In the genomic region with DNA sequence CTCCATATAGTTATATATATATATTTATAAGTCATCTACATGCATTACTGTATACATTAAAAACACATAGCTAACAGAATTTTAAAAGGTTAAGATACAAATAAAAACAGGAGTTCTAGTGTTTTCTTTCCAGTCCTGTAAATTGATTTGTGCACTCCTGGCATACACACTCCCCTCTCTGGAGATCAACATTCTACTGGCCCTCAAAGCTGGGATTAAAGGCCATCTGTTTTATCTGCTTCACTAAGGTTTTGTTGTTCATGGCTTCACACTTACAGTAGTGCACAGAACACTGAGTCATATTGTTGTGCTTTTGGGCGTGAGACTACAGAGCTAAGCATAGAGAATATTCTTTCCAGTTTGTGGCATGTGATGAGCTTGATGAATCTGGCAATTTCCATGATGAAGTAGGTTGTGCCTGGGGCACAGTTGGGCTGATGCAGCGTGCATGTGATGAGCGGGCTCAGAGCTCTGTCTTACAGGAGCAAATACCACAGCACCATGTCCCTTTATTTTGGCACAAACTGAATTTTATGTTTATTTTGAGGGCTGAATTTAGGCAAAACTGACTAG, we compare ENCODE assay signal across 15 cellular contexts.
A peak's percentile ranks its signal among the peaks of the same experiment; 100 is the strongest.
DNase-seq lines count a peak whose midpoint lies in the region; ATAC-seq and TF ChIP-seq lines count a peak whose summit lies in the region.
"Had no signal": no experiment of that assay in that cellular context is flagged by ENCODE, and none has a peak within 500 bp of the region (broad histone marks: within the 10 kb centered on the region; RNA-seq: fewer than 3 reads in every experiment).

No MANE protein-coding gene starts in this region.

- no peak overlapping the region for H3K9ac ChIP-seq in MM.1S (ENCODE audit: low read length)
- H3K9ac ChIP-seq: BLaER1 had no signal

- no peaks in the 10 kb centered on the region for H3K36me3 Mint-ChIP-seq in GM23338 (ENCODE audit: low read depth)
- H3K36me3 Mint-ChIP-seq: CD8-positive, alpha-beta memory T cell had no signal

- H3K27ac ChIP-seq in GM23338 (ENCODE audit: low read depth): no peak overlapping the region
- no peak overlapping the region for H3K27ac ChIP-seq in foreskin keratinocyte
- no peak overlapping the region for H3K27ac ChIP-seq in effector memory CD4-positive, alpha-beta T cell (ENCODE audit: insufficient read depth, low read length, poor library complexity, severe bottlenecking)
- H3K27ac ChIP-seq in MM.1S (ENCODE audit: low read length): no peak overlapping the region
- H3K27ac ChIP-seq: BLaER1, RWPE1, SJCRH30 had no signal

- H3K9me3 ChIP-seq in effector memory CD4-positive, alpha-beta T cell (ENCODE audit: control insufficient read depth, low read length): no peaks in the 10 kb centered on the region
- no peaks in the 10 kb centered on the region for H3K9me3 ChIP-seq in MM.1S (replicated peaks; ENCODE audit: insufficient read depth, low read length)
- H3K9me3 ChIP-seq: BLaER1, SJCRH30 had no signal

- H3K9me3 Mint-ChIP-seq in GM23338: no peaks in the 10 kb centered on the region; the same call in 2 of the 3 replicates
- H3K9me3 Mint-ChIP-seq: H9 had no signal

- H2AFZ ChIP-seq in GM23338 (peak overlapping the region; percentile 66; the same call in 1 of the 2 replicates), MM.1S (ENCODE audit: low read length) (no peak overlapping the region)

- no peaks in the 10 kb centered on the region for H4K20me1 ChIP-seq in GM23338 (replicated peaks; ENCODE audit: insufficient read depth)
- no peaks in the 10 kb centered on the region for H4K20me1 ChIP-seq in MM.1S (ENCODE audit: insufficient read depth, low read length)
- H4K20me1 ChIP-seq: BLaER1 had no signal

- ATAC-seq in GM23338 (no peak), foreskin keratinocyte (peak; percentile 24)

- H3K4me3 Mint-ChIP-seq in GM23338: no peak overlapping the region
- H3K4me3 Mint-ChIP-seq: CD8-positive, alpha-beta memory T cell; H9 had no signal

- H3F3A ChIP-seq in GM23338 (replicated peaks; ENCODE audit: low read depth): no peaks in the 10 kb centered on the region
- H3F3A ChIP-seq in MM.1S (ENCODE audit: insufficient read depth, low read length): no peaks in the 10 kb centered on the region

- H3K27me3 Mint-ChIP-seq in GM23338 (ENCODE audit: insufficient read depth, low read depth, poor library complexity): no peaks in the 10 kb centered on the region
- H3K27me3 Mint-ChIP-seq: CD8-positive, alpha-beta memory T cell had no signal

- DNase-seq in GM23338 (ENCODE audit: low spot score) (no peak), NCI-H82 (lab: John Stamatoyannopoulos, UW) (peak; percentile 88), foreskin keratinocyte (peak; percentile 5 to 36), superior temporal gyrus (ENCODE audit: extremely low spot score) (peak; percentile 28), MM.1S (no peak), NCI-H345 (lab: John Stamatoyannopoulos, UW) (no peak)
- no peak for DNase-seq in effector memory CD4-positive, alpha-beta T cell
- DNase-seq: CD8-positive, alpha-beta memory T cell; H9; NCI-H1694; NCI-H2107; NCI-H526; SJCRH30 had no signal

- no peaks in the 10 kb centered on the region for H3K27me3 ChIP-seq in GM23338 (ENCODE audit: insufficient read depth)
- no peaks in the 10 kb centered on the region for H3K27me3 ChIP-seq in foreskin keratinocyte
- no peaks in the 10 kb centered on the region for H3K27me3 ChIP-seq in effector memory CD4-positive, alpha-beta T cell (replicated peaks; ENCODE audit: control insufficient read depth, insufficient read depth, low read length, poor library complexity, severe bottlenecking)
- H3K27me3 ChIP-seq in MM.1S (replicated peaks; ENCODE audit: insufficient read depth, low read length): no peaks in the 10 kb centered on the region
- H3K27me3 ChIP-seq: BLaER1, SJCRH30 had no signal

- H3K9me2 ChIP-seq in GM23338 (ENCODE audit: insufficient read depth) (no peaks in the 10 kb centered on the region), MM.1S (replicated peaks; ENCODE audit: insufficient read depth, low read length) (no peaks in the 10 kb centered on the region)

- no peaks in the 10 kb centered on the region for H3K4me1 ChIP-seq in GM23338 (ENCODE audit: insufficient read depth)
- no peaks in the 10 kb centered on the region for H3K4me1 ChIP-seq in foreskin keratinocyte
- no peaks in the 10 kb centered on the region for H3K4me1 ChIP-seq in effector memory CD4-positive, alpha-beta T cell (ENCODE audit: control insufficient read depth, insufficient read depth, low read length, poor library complexity, severe bottlenecking)
- H3K4me1 ChIP-seq in MM.1S (ENCODE audit: low read length): no peaks in the 10 kb centered on the region
- H3K4me1 ChIP-seq: BLaER1, SJCRH30 had no signal

- no peak overlapping the region for H3K27ac Mint-ChIP-seq in GM23338
- H3K27ac Mint-ChIP-seq: CD8-positive, alpha-beta memory T cell; H9 had no signal

- TF ChIP-seq CTCF in GM23338 (conservative IDR thresholded peaks at IDR 0.05; ENCODE audit: low read depth in 2 of 2) (no peak), foreskin keratinocyte (conservative IDR thresholded peaks at IDR 0.05) (no peak), MM.1S (IDR thresholded peaks at IDR 0.05; ENCODE audit: low read length) (no peak)

- H3K4me3 ChIP-seq in GM23338 (no peak overlapping the region), MM.1S (ENCODE audit: low read length) (no peak overlapping the region)
- no peak overlapping the region for H3K4me3 ChIP-seq in effector memory CD4-positive, alpha-beta T cell (ENCODE audit: insufficient read depth, low read depth, low read length, poor library complexity, severe bottlenecking)
- H3K4me3 ChIP-seq: BLaER1, SJCRH30 had no signal

- no peaks in the 10 kb centered on the region for H3K79me2 ChIP-seq in GM23338 (replicated peaks; ENCODE audit: insufficient read depth)
- no peaks in the 10 kb centered on the region for H3K79me2 ChIP-seq in MM.1S (ENCODE audit: low read length)

- H3K4me2 ChIP-seq in GM23338 (no peak overlapping the region), MM.1S (ENCODE audit: low read depth, low read length) (no peak overlapping the region)
- H3K4me2 ChIP-seq: BLaER1 had no signal

- H3K36me3 ChIP-seq in GM23338 (ENCODE audit: insufficient read depth): no peaks in the 10 kb centered on the region
- no peaks in the 10 kb centered on the region for H3K36me3 ChIP-seq in effector memory CD4-positive, alpha-beta T cell (ENCODE audit: control insufficient read depth, insufficient read depth, low read length)
- no peaks in the 10 kb centered on the region for H3K36me3 ChIP-seq in MM.1S (replicated peaks; ENCODE audit: insufficient read depth, low read length)
- H3K36me3 ChIP-seq: BLaER1, SJCRH30 had no signal

- no peaks in the 10 kb centered on the region for H3K4me1 Mint-ChIP-seq in GM23338
- H3K4me1 Mint-ChIP-seq: CD8-positive, alpha-beta memory T cell; H9 had no signal

TF ChIP-seq in GM23338, 12 proteins besides CTCF, POLR2A, EP300 and RAD21 (continues in another document):
- TF ChIP-seq, protein P1, sequence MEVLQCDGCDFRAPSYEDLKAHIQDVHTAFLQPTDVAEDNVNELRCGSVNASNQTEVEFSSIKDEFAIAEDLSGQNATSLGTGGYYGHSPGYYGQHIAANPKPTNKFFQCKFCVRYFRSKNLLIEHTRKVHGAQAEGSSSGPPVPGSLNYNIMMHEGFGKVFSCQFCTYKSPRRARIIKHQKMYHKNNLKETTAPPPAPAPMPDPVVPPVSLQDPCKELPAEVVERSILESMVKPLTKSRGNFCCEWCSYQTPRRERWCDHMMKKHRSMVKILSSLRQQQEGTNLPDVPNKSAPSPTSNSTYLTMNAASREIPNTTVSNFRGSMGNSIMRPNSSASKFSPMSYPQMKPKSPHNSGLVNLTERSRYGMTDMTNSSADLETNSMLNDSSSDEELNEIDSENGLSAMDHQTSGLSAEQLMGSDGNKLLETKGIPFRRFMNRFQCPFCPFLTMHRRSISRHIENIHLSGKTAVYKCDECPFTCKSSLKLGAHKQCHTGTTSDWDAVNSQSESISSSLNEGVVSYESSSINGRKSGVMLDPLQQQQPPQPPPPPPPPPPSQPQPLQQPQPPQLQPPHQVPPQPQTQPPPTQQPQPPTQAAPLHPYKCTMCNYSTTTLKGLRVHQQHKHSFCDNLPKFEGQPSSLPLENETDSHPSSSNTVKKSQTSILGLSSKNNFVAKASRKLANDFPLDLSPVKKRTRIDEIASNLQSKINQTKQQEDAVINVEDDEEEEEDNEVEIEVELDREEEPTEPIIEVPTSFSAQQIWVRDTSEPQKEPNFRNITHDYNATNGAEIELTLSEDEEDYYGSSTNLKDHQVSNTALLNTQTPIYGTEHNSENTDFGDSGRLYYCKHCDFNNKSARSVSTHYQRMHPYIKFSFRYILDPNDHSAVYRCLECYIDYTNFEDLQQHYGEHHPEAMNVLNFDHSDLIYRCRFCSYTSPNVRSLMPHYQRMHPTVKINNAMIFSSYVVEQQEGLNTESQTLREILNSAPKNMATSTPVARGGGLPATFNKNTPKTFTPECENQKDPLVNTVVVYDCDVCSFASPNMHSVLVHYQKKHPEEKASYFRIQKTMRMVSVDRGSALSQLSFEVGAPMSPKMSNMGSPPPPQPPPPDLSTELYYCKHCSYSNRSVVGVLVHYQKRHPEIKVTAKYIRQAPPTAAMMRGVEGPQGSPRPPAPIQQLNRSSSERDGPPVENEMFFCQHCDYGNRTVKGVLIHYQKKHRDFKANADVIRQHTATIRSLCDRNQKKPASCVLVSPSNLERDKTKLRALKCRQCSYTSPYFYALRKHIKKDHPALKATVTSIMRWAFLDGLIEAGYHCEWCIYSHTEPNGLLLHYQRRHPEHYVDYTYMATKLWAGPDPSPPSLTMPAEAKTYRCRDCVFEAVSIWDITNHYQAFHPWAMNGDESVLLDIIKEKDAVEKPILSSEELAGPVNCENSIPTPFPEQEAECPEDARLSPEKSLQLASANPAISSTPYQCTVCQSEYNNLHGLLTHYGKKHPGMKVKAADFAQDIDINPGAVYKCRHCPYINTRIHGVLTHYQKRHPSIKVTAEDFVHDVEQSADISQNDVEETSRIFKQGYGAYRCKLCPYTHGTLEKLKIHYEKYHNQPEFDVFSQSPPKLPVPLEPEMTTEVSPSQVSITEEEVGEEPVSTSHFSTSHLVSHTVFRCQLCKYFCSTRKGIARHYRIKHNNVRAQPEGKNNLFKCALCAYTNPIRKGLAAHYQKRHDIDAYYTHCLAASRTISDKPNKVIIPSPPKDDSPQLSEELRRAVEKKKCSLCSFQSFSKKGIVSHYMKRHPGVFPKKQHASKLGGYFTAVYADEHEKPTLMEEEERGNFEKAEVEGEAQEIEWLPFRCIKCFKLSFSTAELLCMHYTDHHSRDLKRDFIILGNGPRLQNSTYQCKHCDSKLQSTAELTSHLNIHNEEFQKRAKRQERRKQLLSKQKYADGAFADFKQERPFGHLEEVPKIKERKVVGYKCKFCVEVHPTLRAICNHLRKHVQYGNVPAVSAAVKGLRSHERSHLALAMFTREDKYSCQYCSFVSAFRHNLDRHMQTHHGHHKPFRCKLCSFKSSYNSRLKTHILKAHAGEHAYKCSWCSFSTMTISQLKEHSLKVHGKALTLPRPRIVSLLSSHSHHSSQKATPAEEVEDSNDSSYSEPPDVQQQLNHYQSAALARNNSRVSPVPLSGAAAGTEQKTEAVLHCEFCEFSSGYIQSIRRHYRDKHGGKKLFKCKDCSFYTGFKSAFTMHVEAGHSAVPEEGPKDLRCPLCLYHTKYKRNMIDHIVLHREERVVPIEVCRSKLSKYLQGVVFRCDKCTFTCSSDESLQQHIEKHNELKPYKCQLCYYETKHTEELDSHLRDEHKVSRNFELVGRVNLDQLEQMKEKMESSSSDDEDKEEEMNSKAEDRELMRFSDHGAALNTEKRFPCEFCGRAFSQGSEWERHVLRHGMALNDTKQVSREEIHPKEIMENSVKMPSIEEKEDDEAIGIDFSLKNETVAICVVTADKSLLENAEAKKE (CRISPR knock-in tag; IDR thresholded peaks at IDR 0.05): no peak

Comparison
In these comparisons a context has a peak if more than half of its experiments do, and no peak if none do; other contexts are left out.
1. DNase-seq: peak in NCI-H82 (single experiment), foreskin keratinocyte (2 of 2) and superior temporal gyrus (single experiment); none in GM23338 (single experiment), effector memory CD4-positive, alpha-beta T cell (0 of 3), MM.1S (single experiment) and NCI-H345 (single experiment).